Comparison of ENCODE assay signal across 31 cellular contexts in genomic region chrX:63526863-63527262, GRCh38.
"Had no signal": no experiment of that assay in that cellular context is flagged by ENCODE, and none has a peak within 500 bp of the region (broad histone marks: within the 10 kb centered on the region; RNA-seq: fewer than 3 reads in every experiment).

No MANE protein-coding gene starts in this region.

- H3K36me3 ChIP-seq: adrenal gland, cardiac muscle cell, esophagus squamous epithelium, gastroesophageal sphincter, heart right ventricle had no signal

- H3K4me3 Mint-ChIP-seq: activated B cell treated with CpG ODN at 0.5 μM for 24 hours; activated CD8-positive, alpha-beta T cell treated with anti-CD3 and anti-CD28 coated beads for 36 hours; activated naive CD4-positive, alpha-beta T cell treated with anti-CD3 and anti-CD28 coated beads for 36 hours; activated naive CD4-positive, alpha-beta T cell treated with anti-CD3 and anti-CD28 coated beads, Interleukin-2, amount 50 U/mL, for 24 hours; activated naive CD8-positive, alpha-beta T cell treated with anti-CD3 and anti-CD28 coated beads for 36 hours; activated naive CD8-positive, alpha-beta T cell treated with anti-CD3 and anti-CD28 coated beads, Interleukin-2, amount 50 U/mL, for 24 hours; activated T-cell treated with anti-CD3 and anti-CD28 coated beads, Interleukin-2, amount 50 U/mL, for 4 hours; activated T-helper 1 cell treated with anti-CD3 and anti-CD28 coated beads, Interleukin-12 subunit alpha, Interleukin-12 subunit beta, Interleukin-2, Interleukin-4 antibody, amounts not matched to agents 30 ng/mL and 10 ng/mL and 1 ng/mL, durations not matched to agents 14 hours and 24 hours and 36 hours had no signal

- H3K27me3 Mint-ChIP-seq: activated B cell treated with CpG ODN at 0.5 μM for 24 hours; activated CD8-positive, alpha-beta T cell treated with anti-CD3 and anti-CD28 coated beads for 36 hours; activated naive CD4-positive, alpha-beta T cell treated with anti-CD3 and anti-CD28 coated beads, Interleukin-2, amount 50 U/mL, for 24 hours; activated naive CD8-positive, alpha-beta T cell treated with anti-CD3 and anti-CD28 coated beads for 36 hours; activated naive CD8-positive, alpha-beta T cell treated with anti-CD3 and anti-CD28 coated beads, Interleukin-2, amount 50 U/mL, for 24 hours had no signal

- H3K4me1 ChIP-seq: adrenal gland, body of pancreas, esophagus squamous epithelium, gastroesophageal sphincter, heart right ventricle had no signal

- H3K27me3 ChIP-seq: adrenal gland, body of pancreas, cardiac muscle cell, esophagus squamous epithelium, gastroesophageal sphincter, heart right ventricle, hepatocyte had no signal

- ATAC-seq: activated CD4-positive, CD25-positive, alpha-beta regulatory T cell treated with anti-CD3 and anti-CD28 coated beads, Interleukin-2, amount 50 U/mL, for 24 hours; activated CD8-positive, alpha-beta T cell treated with anti-CD3 and anti-CD28 coated beads for 36 hours; activated naive CD8-positive, alpha-beta T cell treated with anti-CD3 and anti-CD28 coated beads, Interleukin-2, amount 50 U/mL, for 24 hours; activated T-cell treated with anti-CD3 and anti-CD28 coated beads, Interleukin-2, amount 50 U/mL, for 4 hours; body of pancreas; gastroesophageal sphincter; heart right ventricle had no signal

- H3K9me3 ChIP-seq: adrenal gland, body of pancreas, esophagus squamous epithelium, gastroesophageal sphincter had no signal

- H3K4me1 Mint-ChIP-seq: activated B cell treated with CpG ODN at 0.5 μM for 24 hours; activated naive CD4-positive, alpha-beta T cell treated with anti-CD3 and anti-CD28 coated beads, Interleukin-2, amount 50 U/mL, for 24 hours; activated naive CD8-positive, alpha-beta T cell treated with anti-CD3 and anti-CD28 coated beads for 36 hours had no signal

- H3K27ac ChIP-seq: adrenal gland, body of pancreas, cardiac muscle cell, coronary artery, epithelial cell of prostate, esophagus squamous epithelium, gastroesophageal sphincter, heart right ventricle, hepatocyte, VCaP had no signal

- DNase-seq: activated B cell treated with CpG ODN at 0.5 μM for 24 hours; activated CD4-positive, alpha-beta T cell treated with anti-CD3 and anti-CD28 coated beads for 48 hours; activated CD4-positive, alpha-beta T cell treated with anti-CD3 and anti-CD28 coated beads, Interleukin-2, amount 50 U/mL, for 1 hour; activated CD4-positive, alpha-beta T cell treated with anti-CD3 and anti-CD28 coated beads, Interleukin-2, amount 50 U/mL, for 48 hours; activated CD8-positive, alpha-beta memory T cell treated with anti-CD3 and anti-CD28 coated beads for 24 hours; activated CD8-positive, alpha-beta T cell treated with anti-CD3 and anti-CD28 coated beads for 36 hours; activated effector memory CD4-positive, alpha-beta T cell treated with anti-CD3 and anti-CD28 coated beads, Interleukin-2, amount 50 U/mL, for 16 hours; activated naive CD4-positive, alpha-beta T cell treated with anti-CD3 and anti-CD28 coated beads for 36 hours; activated naive CD8-positive, alpha-beta T cell treated with anti-CD3 and anti-CD28 coated beads for 36 hours; activated naive CD8-positive, alpha-beta T cell treated with anti-CD3 and anti-CD28 coated beads, Interleukin-2, amount 50 U/mL, for 24 hours; activated T-cell treated with anti-CD3 and anti-CD28 coated beads, Interleukin-2, amount 50 U/mL, for 4 hours; adrenal gland; amygdala; aorta; body of pancreas; central memory CD4-positive, alpha-beta T cell; dermis blood vessel endothelial cell; effector CD4-positive, alpha-beta T cell; esophagus squamous epithelium; foreskin melanocyte; heart right ventricle had no signal

- H3K4me3 ChIP-seq: adrenal gland, body of pancreas, cardiac muscle cell, coronary artery, esophagus squamous epithelium, gastroesophageal sphincter, heart right ventricle, hepatocyte had no signal

- H3K27ac Mint-ChIP-seq: activated B cell treated with CpG ODN at 0.5 μM for 24 hours; activated CD8-positive, alpha-beta T cell treated with anti-CD3 and anti-CD28 coated beads for 36 hours; activated naive CD4-positive, alpha-beta T cell treated with anti-CD3 and anti-CD28 coated beads for 36 hours; activated naive CD4-positive, alpha-beta T cell treated with anti-CD3 and anti-CD28 coated beads, Interleukin-2, amount 50 U/mL, for 24 hours; activated naive CD8-positive, alpha-beta T cell treated with anti-CD3 and anti-CD28 coated beads for 36 hours; activated naive CD8-positive, alpha-beta T cell treated with anti-CD3 and anti-CD28 coated beads, Interleukin-2, amount 50 U/mL, for 24 hours; activated T-helper 1 cell treated with anti-CD3 and anti-CD28 coated beads, Interleukin-12 subunit alpha, Interleukin-12 subunit beta, Interleukin-2, Interleukin-4 antibody, amounts not matched to agents 30 ng/mL and 10 ng/mL and 1 ng/mL, durations not matched to agents 14 hours and 24 hours and 36 hours; activated T-helper 2 cell treated with anti-CD3 and anti-CD28 coated beads, Interferon-gamma antibody, Interleukin-2, Interleukin-4, amounts not matched to agents 10 μg/mL and 5 μg/mL and 100 μg/mL, durations not matched to agents 14 hours and 24 hours and 36 hours had no signal
